ENCODE assay signal across 1 cellular context in genomic region chr14:101733211-101733610, GRCh38.
TF ChIP-seq lines count a peak whose summit lies in the region.

No MANE protein-coding gene starts in this region.

TF ChIP-seq in GM23338, 12 proteins besides CTCF, POLR2A, EP300 and RAD21 (continued from another document):
- TF ChIP-seq ZNF462 (CRISPR knock-in tag; IDR thresholded peaks at IDR 0.05) (no peak), POLR2AphosphoS5 (IDR thresholded peaks at IDR 0.05; ENCODE audit: low read depth) (no peak), ETS1 (IDR thresholded peaks at IDR 0.05) (no peak), ZNF114 (CRISPR knock-in tag; IDR thresholded peaks at IDR 0.05) (no peak), STAT1 (IDR thresholded peaks at IDR 0.05; ENCODE audit: unreplicated experiment) (no peak), NANOG (IDR thresholded peaks at IDR 0.05; ENCODE audit: borderline replicate concordance) (no peak), JUNB (IDR thresholded peaks at IDR 0.05; ENCODE audit: unreplicated experiment) (no peak), ZNF331 (CRISPR knock-in tag; IDR thresholded peaks at IDR 0.05; ENCODE audit: low read depth) (no peak), REST (IDR thresholded peaks at IDR 0.05; ENCODE audit: unreplicated experiment) (no peak), CREB1 (CRISPR knock-in tag; IDR thresholded peaks at IDR 0.05; ENCODE audit: low read depth) (no peak)
TF ChIP-seq in GM23338: peak in this region for 0.
